In the genomic region with DNA sequence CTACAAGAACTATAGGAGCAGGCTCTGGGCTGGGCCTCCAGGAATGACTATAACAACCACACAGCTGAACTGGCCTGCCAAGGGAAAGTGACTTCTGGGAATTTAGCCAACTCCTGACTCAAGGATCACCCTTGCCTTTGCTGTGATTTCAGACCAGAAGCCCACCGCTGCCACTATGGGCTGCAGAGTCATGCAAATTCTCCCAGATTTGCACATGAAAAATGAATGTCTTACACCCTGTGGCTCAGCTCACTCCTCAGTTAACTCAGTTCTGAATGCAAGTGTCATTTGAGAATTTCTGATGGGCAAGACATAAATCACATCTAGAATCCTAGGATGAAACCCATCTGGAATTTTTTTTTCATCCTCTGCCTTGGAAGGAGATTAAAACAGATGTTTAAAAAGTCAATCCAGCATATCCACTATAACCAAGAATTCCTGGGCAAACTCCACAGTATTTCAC, we compare ENCODE assay signal across 14 cellular contexts.
DNase-seq lines count a peak whose midpoint lies in the region; ATAC-seq and TF ChIP-seq lines count a peak whose summit lies in the region.
"Had no signal": no experiment of that assay in that cellular context is flagged by ENCODE, and none has a peak within 500 bp of the region (broad histone marks: within the 10 kb centered on the region; RNA-seq: fewer than 3 reads in every experiment).

No MANE protein-coding gene starts in this region.

- peak overlapping the region; percentile 53 for H3K27ac ChIP-seq in A673 (ENCODE audit: low read depth, low read length, poor library complexity, severe bottlenecking)
- H3K27ac ChIP-seq in HCT116 (ENCODE audit: low read depth, low read length): no peak overlapping the region
- no peak overlapping the region for H3K27ac ChIP-seq in hepatocyte
- no peak overlapping the region for H3K27ac ChIP-seq in upper lobe of right lung
- H3K27ac ChIP-seq: C4-2B, ovary had no signal

- TF ChIP-seq CTCF in A673 (conservative IDR thresholded peaks at IDR 0.05; ENCODE audit: low read depth, low read length) (no peak), HCT116 (IDR thresholded peaks at IDR 0.05 in 2 of 3, conservative IDR thresholded peaks at IDR 0.05 in 1 of 3; ENCODE audit: borderline replicate concordance in 1 of 3, insufficient read depth in 1 of 3, low read depth in 2 of 3, low read length in 2 of 3) (no peak), hepatocyte (IDR thresholded peaks at IDR 0.05; ENCODE audit: poor library complexity) (no peak), upper lobe of right lung (IDR thresholded peaks at IDR 0.05) (no peak)
- TF ChIP-seq CTCF in activated CD8-positive, alpha-beta T cell treated with anti-CD3 and anti-CD28 coated beads for 36 hours (IDR thresholded peaks at IDR 0.05): no peak

- no TSS peak for BruUV-seq in A673 (replicated peaks; lab: Mats Ljungman, UMichigan)
- BruUV-seq in HCT116 (replicated peaks; lab: Mats Ljungman, UMichigan): no TSS peak

- intact Hi-C loops in A673 (cut with micrococcal nuclease; ENCODE audit: unreplicated experiment) (no loop called here), HCT116 (cut with micrococcal nuclease) (no loop called here), upper lobe of right lung (cut with DNase I) (no loop called here)
- intact Hi-C loops in activated CD8-positive, alpha-beta T cell treated with anti-CD3 and anti-CD28 coated beads for 36 hours (cut with micrococcal nuclease): no loop called here

- no peaks in the 10 kb centered on the region for H4K20me1 ChIP-seq in HCT116 (ENCODE audit: insufficient read depth)
- H4K20me1 ChIP-seq in hepatocyte (ENCODE audit: insufficient read depth, poor library complexity, severe bottlenecking): no peaks in the 10 kb centered on the region

- RAD21 ChIA-PET in HCT116 (lab: Charles Lee; ENCODE audit: low non-redundant PET in 1 of 2, low total read pairs in 2 of 2, uncharacterized antibody in 2 of 2, unreplicated experiment in 2 of 2): no interaction called here

- no peaks in the 10 kb centered on the region for H3K36me3 Mint-ChIP-seq in activated CD8-positive, alpha-beta T cell treated with anti-CD3 and anti-CD28 coated beads for 36 hours (ENCODE audit: low read depth)

- POLR2A ChIA-PET in A673 (lab: Charles Lee; ENCODE audit: low non-redundant PET): no interaction called here
- POLR2A ChIA-PET in HCT116 (lab: Charles Lee): no interaction called here
- POLR2A ChIA-PET in activated CD8-positive, alpha-beta T cell treated with anti-CD3 and anti-CD28 coated beads for 36 hours (lab: Charles Lee): no interaction called here

- DNase-seq in A673 (ENCODE audit: low spot score) (peak; percentile 93), HCT116 (ENCODE audit: low read depth, low spot score) (peak; percentile 13), adipocyte (ENCODE audit: low read depth) (peak; percentile 92), hepatocyte (ENCODE audit: low spot score) (peak; percentile 50), upper lobe of right lung (no peak), iPS-NIHi7 (ENCODE audit: extremely low spot score) (no peak)
- DNase-seq in activated CD8-positive, alpha-beta T cell treated with anti-CD3 and anti-CD28 coated beads for 36 hours: no peak
- DNase-seq: activated CD8-positive, alpha-beta memory T cell treated with anti-CD3 and anti-CD28 coated beads, Interleukin-2, amount 50 U/mL, for 48 hours; NCI-H526; ovary; T-helper 1 cell had no signal

- H3K9ac ChIP-seq in HCT116 (ENCODE audit: low read length): no peak overlapping the region
- no peak overlapping the region for H3K9ac ChIP-seq in adipocyte (ENCODE audit: low read length)

- no peaks in the 10 kb centered on the region for H3K27me3 ChIP-seq in A673 (replicated peaks; ENCODE audit: insufficient read depth, low read depth, low read length, poor library complexity)
- no peaks in the 10 kb centered on the region for H3K27me3 ChIP-seq in HCT116 (ENCODE audit: insufficient read depth, low read length)
- no peaks in the 10 kb centered on the region for H3K27me3 ChIP-seq in adipocyte (replicated peaks; ENCODE audit: control insufficient read depth, insufficient read depth, low read length)
- H3K27me3 ChIP-seq in hepatocyte: no peaks in the 10 kb centered on the region
- H3K27me3 ChIP-seq in upper lobe of right lung: no peaks in the 10 kb centered on the region
- H3K27me3 ChIP-seq: ovary had no signal

- H3K4me2 ChIP-seq in HCT116 (ENCODE audit: low read length): no peak overlapping the region
- no peak overlapping the region for H3K4me2 ChIP-seq in hepatocyte

- no peaks in the 10 kb centered on the region for H3K79me2 ChIP-seq in HCT116 (ENCODE audit: insufficient read depth, low read length)
- H3K79me2 ChIP-seq in hepatocyte: no peaks in the 10 kb centered on the region

- no peak for TF ChIP-seq POLR2A in HCT116 (IDR thresholded peaks at IDR 0.05; ENCODE audit: borderline replicate concordance, extremely low read depth, insufficient read depth, insufficient read length)

- peaks cover 1% of the 10 kb centered on the region for H3K9me3 Mint-ChIP-seq in activated CD8-positive, alpha-beta T cell treated with anti-CD3 and anti-CD28 coated beads for 36 hours

- no peaks in the 10 kb centered on the region for H3K9me2 ChIP-seq in HCT116 (ENCODE audit: insufficient read depth)
- no peaks in the 10 kb centered on the region for H3K9me2 ChIP-seq in hepatocyte (replicated peaks; ENCODE audit: insufficient read depth)

- peaks cover 9% of the 10 kb centered on the region for H3K27me3 Mint-ChIP-seq in activated CD8-positive, alpha-beta T cell treated with anti-CD3 and anti-CD28 coated beads for 36 hours

- ATAC-seq in HCT116 (peak; percentile 57; the same call in 1 of the 2 replicates), GM19455 (IDR thresholded peaks at IDR 0.05; ENCODE audit: unreplicated experiment) (no peak), upper lobe of right lung (no peak)
- no peak for ATAC-seq in activated CD8-positive, alpha-beta T cell treated with anti-CD3 and anti-CD28 coated beads for 36 hours
- ATAC-seq: GM12878 had no signal

- H3K9me3 ChIP-seq in A673 (ENCODE audit: low read depth, low read length, poor library complexity, severe bottlenecking): peaks cover 7% of the 10 kb centered on the region
- no peaks in the 10 kb centered on the region for H3K9me3 ChIP-seq in HCT116 (ENCODE audit: control insufficient read depth in 1 of 2, insufficient read depth in 1 of 2, low read depth in 1 of 2, low read length in 2 of 2)
- no peaks in the 10 kb centered on the region for H3K9me3 ChIP-seq in adipocyte (ENCODE audit: control insufficient read depth, low read length)
- H3K9me3 ChIP-seq in hepatocyte (ENCODE audit: low read depth): no peaks in the 10 kb centered on the region
- H3K9me3 ChIP-seq in upper lobe of right lung: no peaks in the 10 kb centered on the region
- H3K9me3 ChIP-seq: ovary had no signal

- H3K4me1 Mint-ChIP-seq in activated CD8-positive, alpha-beta T cell treated with anti-CD3 and anti-CD28 coated beads for 36 hours (ENCODE audit: low read depth): no peaks in the 10 kb centered on the region

- no peak overlapping the region for H3K27ac Mint-ChIP-seq in activated CD8-positive, alpha-beta T cell treated with anti-CD3 and anti-CD28 coated beads for 36 hours

- H3K4me3 ChIP-seq in A673 (ENCODE audit: low read depth, low read length, poor library complexity, severe bottlenecking): no peak overlapping the region
- H3K4me3 ChIP-seq in HCT116 (replicated peaks in 1 of 2; ENCODE audit: low read depth in 1 of 2, low read length in 2 of 2): no peak overlapping the region
- H3K4me3 ChIP-seq in adipocyte (ENCODE audit: low read length): no peak overlapping the region
- H3K4me3 ChIP-seq in hepatocyte: no peak overlapping the region
- no peak overlapping the region for H3K4me3 ChIP-seq in upper lobe of right lung
- H3K4me3 ChIP-seq: GM12878, ovary had no signal

- 0% methylated on average over 1 of the region's 1 CpG for WGBS in hepatocyte (ENCODE audit: low lambda C conversion rate, missing lambda C conversion rate)

- no peak overlapping the region for H3K4me3 Mint-ChIP-seq in activated CD8-positive, alpha-beta T cell treated with anti-CD3 and anti-CD28 coated beads for 36 hours

- H3K36me3 ChIP-seq in A673 (ENCODE audit: insufficient read depth, low read length, poor library complexity, severe bottlenecking) (no peaks in the 10 kb centered on the region), HCT116 (ENCODE audit: control insufficient read depth in 1 of 2, insufficient read depth in 2 of 2, low read length in 2 of 2) (no peaks in the 10 kb centered on the region), adipocyte (ENCODE audit: control insufficient read depth, insufficient read depth, low read length, severe bottlenecking) (no peaks in the 10 kb centered on the region), hepatocyte (replicated peaks; ENCODE audit: insufficient read depth, low read depth) (no peaks in the 10 kb centered on the region), upper lobe of right lung (no peaks in the 10 kb centered on the region)
- H3K36me3 ChIP-seq: ovary had no signal

- CTCF ChIA-PET in A673 (lab: Charles Lee): no interaction called here
- CTCF ChIA-PET in HCT116 (lab: Charles Lee): no interaction called here
- CTCF ChIA-PET in activated CD8-positive, alpha-beta T cell treated with anti-CD3 and anti-CD28 coated beads for 36 hours (lab: Charles Lee): no interaction called here

- no peak for TF ChIP-seq RAD21 in HCT116 (IDR thresholded peaks at IDR 0.05; ENCODE audit: low read depth)

- peaks cover 12% of the 10 kb centered on the region for H3K4me1 ChIP-seq in A673 (ENCODE audit: insufficient read depth, low read length, poor library complexity, severe bottlenecking)
- H3K4me1 ChIP-seq in HCT116 (ENCODE audit: control insufficient read depth in 1 of 2, insufficient read depth in 2 of 2, low read length in 2 of 2): peaks cover 3 to 6% of the 10 kb centered on the region in 2 experiments; a peak in 2 of 4 replicates
- H3K4me1 ChIP-seq in adipocyte (ENCODE audit: control insufficient read depth, insufficient read depth, low read length): peaks cover 9% of the 10 kb centered on the region
- H3K4me1 ChIP-seq in hepatocyte (ENCODE audit: insufficient read depth): no peaks in the 10 kb centered on the region
- no peaks in the 10 kb centered on the region for H3K4me1 ChIP-seq in upper lobe of right lung

- no peak overlapping the region for H2AFZ ChIP-seq in HCT116 (ENCODE audit: low read depth, low read length, poor library complexity, severe bottlenecking)
- H2AFZ ChIP-seq in hepatocyte: no peak overlapping the region

TF ChIP-seq in HCT116, 20 proteins besides CTCF, POLR2A, EP300 and RAD21:
- TF ChIP-seq POLR2AphosphoS5 (IDR thresholded peaks at IDR 0.05; ENCODE audit: low read depth, low read length): no peak
- no peak for TF ChIP-seq FOSL1 (IDR thresholded peaks at IDR 0.05; ENCODE audit: low read depth)
- TF ChIP-seq CEBPB (IDR thresholded peaks at IDR 0.05; ENCODE audit: low read depth): no peak
- TF ChIP-seq SRF (IDR thresholded peaks at IDR 0.05; ENCODE audit: low read depth): no peak
- no peak for TF ChIP-seq ELF1 (IDR thresholded peaks at IDR 0.05; ENCODE audit: borderline replicate concordance, low read depth)

Comparison
In these comparisons a context has a peak if more than half of its experiments do, and no peak if none do; other contexts are left out.
1. DNase-seq: peak in A673 (single experiment), HCT116 (single experiment), adipocyte (single experiment) and hepatocyte (single experiment); none in activated CD8-positive, alpha-beta T cell treated with anti-CD3 and anti-CD28 coated beads for 36 hours (single experiment), upper lobe of right lung (single experiment) and iPS-NIHi7 (single experiment).